In the genomic region with DNA sequence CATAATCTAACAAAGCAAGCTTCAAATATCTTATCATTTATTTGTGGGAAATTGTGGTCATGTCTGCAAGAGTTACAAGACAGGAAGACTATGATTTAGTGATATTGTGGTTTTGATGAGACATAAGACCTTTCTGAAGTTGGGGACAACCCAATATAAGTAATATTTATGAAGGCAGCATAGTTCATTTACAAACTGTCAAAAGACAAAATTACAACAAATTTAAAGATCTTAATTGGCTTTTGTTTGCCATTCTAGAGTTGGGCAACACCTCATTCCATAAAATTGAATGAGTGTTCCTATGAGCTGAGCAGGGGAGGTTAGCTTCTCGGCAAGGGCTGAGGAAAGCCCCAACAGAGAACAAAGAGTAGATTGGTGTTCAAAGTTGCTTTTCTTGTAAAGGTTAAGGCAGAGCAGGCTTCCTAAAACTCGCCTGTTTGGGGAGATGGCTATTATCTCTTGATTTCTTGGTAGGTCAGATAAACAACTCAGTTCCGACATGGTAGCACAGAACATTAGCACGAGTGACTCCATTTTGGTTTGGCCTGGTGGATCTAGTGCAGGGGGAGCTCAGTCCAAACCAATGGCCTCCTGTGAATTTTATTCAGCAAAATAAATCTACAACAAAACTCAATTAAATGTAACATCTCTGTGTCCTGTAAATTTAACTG, we compare ENCODE assay signal across 12 cellular contexts. TPM values are rescaled to one million over a fixed set of nuclear protein-coding genes. Genes with fewer than 3 reads are reported as not detected.
DNase-seq lines count a peak whose midpoint lies in the region; ATAC-seq, FAIRE-seq and TF ChIP-seq lines count a peak whose summit lies in the region.
"Had no signal": no experiment of that assay in that cellular context is flagged by ENCODE, and none has a peak within 500 bp of the region (broad histone marks: within the 10 kb centered on the region; RNA-seq: fewer than 3 reads in every experiment).

No MANE protein-coding gene starts in this region.

- H3K9me3 ChIP-seq in Peyer's patch = no peaks in the 10 kb centered on the region
- no peaks in the 10 kb centered on the region for H3K9me3 ChIP-seq in esophagus squamous epithelium

- peak overlapping the region; percentile 21 for H3K27ac Mint-ChIP-seq in activated CD4-positive, alpha-beta T cell treated with anti-CD3 and anti-CD28 coated beads, Interleukin-2, amount 10 ng/mL, durations not matched to agents 7 days and 5 days
- H3K27ac Mint-ChIP-seq in stimulated activated naive B cell treated with anti-CD40 and anti-IgM and Interleukin-4, amounts not matched to agents 10 μg/mL and 1 μg/mL and 100 μg/mL, for 72 hours = peak overlapping the region; percentile 31

- H3K4me1 ChIP-seq in Peyer's patch (peaks cover 0 to 18% (median 0%) of the 10 kb centered on the region in 4 donors), esophagus squamous epithelium (peaks cover 6 to 19% (median 8%) of the 10 kb centered on the region in 3 donors)

- TF ChIP-seq POLR2A in Peyer's patch (IDR thresholded peaks at IDR 0.05) (no peak), esophagus squamous epithelium (IDR thresholded peaks at IDR 0.05) (no peak), H54 (IDR thresholded peaks at IDR 0.05; ENCODE audit: low read depth, low read length) (no peak)

- no peaks in the 10 kb centered on the region for H3K27me3 ChIP-seq in Peyer's patch
- no peaks in the 10 kb centered on the region for H3K27me3 ChIP-seq in esophagus squamous epithelium
- H3K27me3 ChIP-seq: brain microvascular endothelial cell had no signal

- H3K36me3 Mint-ChIP-seq in activated CD4-positive, alpha-beta T cell treated with anti-CD3 and anti-CD28 coated beads, Interleukin-2, amount 10 ng/mL, durations not matched to agents 7 days and 5 days (ENCODE audit: low read depth) = no peaks in the 10 kb centered on the region
- no peaks in the 10 kb centered on the region for H3K36me3 Mint-ChIP-seq in stimulated activated naive B cell treated with anti-CD40 and anti-IgM and Interleukin-4, amounts not matched to agents 10 μg/mL and 1 μg/mL and 100 μg/mL, for 72 hours

- H3K36me3 ChIP-seq in Peyer's patch (no peaks in the 10 kb centered on the region), esophagus squamous epithelium (no peaks in the 10 kb centered on the region)
- H3K36me3 ChIP-seq: brain microvascular endothelial cell had no signal

- TF ChIP-seq CTCF in Peyer's patch (IDR thresholded peaks at IDR 0.05) (no peak), esophagus squamous epithelium (IDR thresholded peaks at IDR 0.05) (no peak)

- 75 to 79% methylated on average over 4 of the region's 4 CpGs for WGBS in esophagus squamous epithelium, 2 donors

- H3K4me3 ChIP-seq in Peyer's patch = no peak overlapping the region
- H3K4me3 ChIP-seq in esophagus squamous epithelium = no peak overlapping the region

- POLR2A ChIA-PET in activated CD4-positive, alpha-beta T cell treated with anti-CD3 and anti-CD28 coated beads, Interleukin-2, amount 10 ng/mL, durations not matched to agents 7 days and 5 days (lab: Charles Lee) = no interaction called here

- CTCF ChIA-PET in activated CD4-positive, alpha-beta T cell treated with anti-CD3 and anti-CD28 coated beads, Interleukin-2, amount 10 ng/mL, durations not matched to agents 7 days and 5 days (lab: Charles Lee) = interaction anchor here (0.9 to 2.9 kb wide), 2 partner anchors 14 to 26 kb away, joined by 5 to 9 read pairs; no protein-coding TSS in a partner anchor

- DNase-seq in activated CD4-positive, alpha-beta T cell treated with anti-CD3 and anti-CD28 coated beads, Interleukin-2, amount 10 ng/mL, durations not matched to agents 7 days and 5 days = no peak
- no peak for DNase-seq in activated CD4-positive, alpha-beta T cell treated with anti-CD3 and anti-CD28 coated beads, Interleukin-2, amount 50 U/mL, for 48 hours
- DNase-seq in Peyer's patch (no peak), esophagus squamous epithelium (lab: John Stamatoyannopoulos, UW) (no peak), NAMALWA (ENCODE audit: low spot score) (no peak), H54 (ENCODE audit: insufficient read length, low spot score) (no peak), CD1c-positive myeloid dendritic cell (ENCODE audit: extremely low spot score) (no peak)
- DNase-seq in stimulated activated naive B cell treated with anti-CD40 and anti-IgM and Interleukin-4, amounts not matched to agents 10 μg/mL and 1 μg/mL and 100 μg/mL, for 72 hours = no peak
- DNase-seq: brain microvascular endothelial cell; stimulated activated naive CD4-positive, alpha-beta T cell treated with Interleukin-2 at 50 U/mL for 16 hours had no signal

- no peak for FAIRE-seq in H54 (lab: Jason Lieb, UNC)
- FAIRE-seq: islet of Langerhans had no signal

- H3K27ac ChIP-seq in Peyer's patch (peak overlapping the region; percentile 8 to 70 (median 37)), esophagus squamous epithelium (peak overlapping the region; percentile 19 to 73 (median 56))

- no peak for ATAC-seq in stimulated activated naive B cell treated with anti-CD40 and anti-IgM and Interleukin-4, amounts not matched to agents 10 μg/mL and 1 μg/mL and 100 μg/mL, for 72 hours (replicated peaks)

- H3K4me3 Mint-ChIP-seq in activated CD4-positive, alpha-beta T cell treated with anti-CD3 and anti-CD28 coated beads, Interleukin-2, amount 10 ng/mL, durations not matched to agents 7 days and 5 days = no peak overlapping the region
- H3K4me3 Mint-ChIP-seq in stimulated activated naive B cell treated with anti-CD40 and anti-IgM and Interleukin-4, amounts not matched to agents 10 μg/mL and 1 μg/mL and 100 μg/mL, for 72 hours = no peak overlapping the region
- H3K4me3 Mint-ChIP-seq: nephron had no signal

- H3K27me3 Mint-ChIP-seq in activated CD4-positive, alpha-beta T cell treated with anti-CD3 and anti-CD28 coated beads, Interleukin-2, amount 10 ng/mL, durations not matched to agents 7 days and 5 days = peaks cover 2% of the 10 kb centered on the region
- H3K27me3 Mint-ChIP-seq in stimulated activated naive B cell treated with anti-CD40 and anti-IgM and Interleukin-4, amounts not matched to agents 10 μg/mL and 1 μg/mL and 100 μg/mL, for 72 hours = peaks cover 0 to 12% of the 10 kb centered on the region in 2 donors

- intact Hi-C loops in esophagus squamous epithelium (cut with DNase I) = no loop called here

- peaks cover 26% of the 10 kb centered on the region for H3K4me1 Mint-ChIP-seq in activated CD4-positive, alpha-beta T cell treated with anti-CD3 and anti-CD28 coated beads, Interleukin-2, amount 10 ng/mL, durations not matched to agents 7 days and 5 days
- peaks cover 39 to 69% of the 10 kb centered on the region in 2 donors for H3K4me1 Mint-ChIP-seq in stimulated activated naive B cell treated with anti-CD40 and anti-IgM and Interleukin-4, amounts not matched to agents 10 μg/mL and 1 μg/mL and 100 μg/mL, for 72 hours

- H3K9me3 Mint-ChIP-seq in activated CD4-positive, alpha-beta T cell treated with anti-CD3 and anti-CD28 coated beads, Interleukin-2, amount 10 ng/mL, durations not matched to agents 7 days and 5 days = no peaks in the 10 kb centered on the region
- H3K9me3 Mint-ChIP-seq in stimulated activated naive B cell treated with anti-CD40 and anti-IgM and Interleukin-4, amounts not matched to agents 10 μg/mL and 1 μg/mL and 100 μg/mL, for 72 hours = no peaks in the 10 kb centered on the region
- H3K9me3 Mint-ChIP-seq: nephron had no signal

RNA-seq across cellular contexts. Expression of gene MMD, which starts 10.9 kb away (rescaled TPM):
- total RNA-seq in activated CD4-positive, alpha-beta T cell treated with anti-CD3 and anti-CD28 coated beads, Interleukin-2, amount 10 ng/mL, durations not matched to agents 7 days and 5 days = 10 to 100 TPM; 28.9 to 34.0 TPM
- 10 to 100 TPM in 2 of 4 donors, 1 to 10 TPM in 2; 4.5 to 29.7 (median 14.3) TPM for total RNA-seq in Peyer's patch
- 10 to 100 TPM in 2 of 4 donors, 1 to 10 TPM in 2; 1.3 to 14.7 (median 8.9) TPM for total RNA-seq in esophagus squamous epithelium
